22 cellular contexts compared by ENCODE assay signal in the genomic region with DNA sequence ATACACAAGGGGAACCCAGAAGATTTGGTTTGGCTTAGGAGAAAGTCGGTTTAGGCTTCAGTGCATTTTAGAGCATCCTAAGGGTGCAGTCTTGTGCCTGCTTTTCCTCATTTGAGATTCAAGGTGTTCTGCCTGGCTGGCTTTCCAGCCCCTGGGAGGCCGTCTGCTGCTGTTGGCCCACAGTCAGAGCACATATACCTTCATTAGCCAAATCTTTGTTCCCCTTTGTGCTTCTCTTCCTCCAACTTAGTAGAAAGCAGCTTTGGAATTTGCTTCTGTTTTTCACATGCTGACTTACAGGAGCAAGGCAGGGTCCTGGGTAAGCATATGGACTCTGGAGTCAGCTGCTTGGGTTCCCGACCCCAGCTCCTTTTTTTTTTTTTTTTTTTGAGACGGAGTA.
DNase-seq lines count a peak whose midpoint lies in the region; ATAC-seq and TF ChIP-seq lines count a peak whose summit lies in the region.
"Had no signal": no experiment of that assay in that cellular context is flagged by ENCODE, and none has a peak within 500 bp of the region (broad histone marks: within the 10 kb centered on the region; RNA-seq: fewer than 3 reads in every experiment).

No MANE protein-coding gene starts in this region.

- H3K27ac Mint-ChIP-seq in GM23338 (no peak overlapping the region), WTC11 (no peak overlapping the region)
- H3K27ac Mint-ChIP-seq in effector memory CD8-positive, alpha-beta T cell = no peak overlapping the region
- H3K27ac Mint-ChIP-seq: CD14-positive monocyte; CD4-positive, alpha-beta T cell; CD8-positive, alpha-beta memory T cell had no signal

- CTCF ChIA-PET in WTC11 (lab: Charles Lee) = no interaction called here

- H3K4me3 Mint-ChIP-seq in GM23338 (no peak overlapping the region), WTC11 (no peak overlapping the region)
- H3K4me3 Mint-ChIP-seq in effector memory CD8-positive, alpha-beta T cell = no peak overlapping the region
- H3K4me3 Mint-ChIP-seq: CD14-positive monocyte; CD4-positive, alpha-beta T cell; CD8-positive, alpha-beta memory T cell had no signal

- DNase-seq in GM23338 (ENCODE audit: low spot score) = peak; percentile 26
- no peak for DNase-seq in WTC11 (ENCODE audit: low spot score)
- peak; percentile 6 for DNase-seq in kidney tubule cell (ENCODE audit: low spot score)
- DNase-seq in medulla oblongata (ENCODE audit: extremely low spot score) = no peak
- DNase-seq in effector memory CD8-positive, alpha-beta T cell = no peak
- DNase-seq in activated naive CD4-positive, alpha-beta T cell (lab: John Stamatoyannopoulos, UW) = no peak
- DNase-seq: 8988T; ACHN; AML-193; BE2C; CD4-positive, alpha-beta T cell; CD8-positive, alpha-beta memory T cell; DMS 273 treated with DMSO at 0.1 percent for 48 hours; DMS79; EL; GF-D8; H7 had no signal

- no peaks in the 10 kb centered on the region for H3K79me2 ChIP-seq in GM23338 (replicated peaks; ENCODE audit: insufficient read depth)

- H3K9me3 Mint-ChIP-seq in GM23338 = no peaks in the 10 kb centered on the region
- no peaks in the 10 kb centered on the region for H3K9me3 Mint-ChIP-seq in WTC11
- H3K9me3 Mint-ChIP-seq in effector memory CD8-positive, alpha-beta T cell = peaks cover 0 to 6% of the 10 kb centered on the region in 2 donors

- no peaks in the 10 kb centered on the region for H3K27me3 ChIP-seq in GM23338 (ENCODE audit: insufficient read depth)
- H3K27me3 ChIP-seq: BE2C; BLaER1 treated with 17β-estradiol and CSF1 and Interleukin-3, amounts not matched to agents 10 nM and 100 nM had no signal

- no peak overlapping the region for H3K4me3 ChIP-seq in GM23338
- H3K4me3 ChIP-seq: A549; BLaER1 treated with 17β-estradiol and CSF1 and Interleukin-3, amounts not matched to agents 10 nM and 100 nM had no signal

- H3K36me3 ChIP-seq in GM23338 (ENCODE audit: insufficient read depth) = no peaks in the 10 kb centered on the region
- H3K36me3 ChIP-seq: BE2C; BLaER1 treated with 17β-estradiol and CSF1 and Interleukin-3, amounts not matched to agents 10 nM and 100 nM had no signal

- POLR2A ChIA-PET in WTC11 (lab: Charles Lee) = no interaction called here

- TF ChIP-seq CTCF in GM23338 (conservative IDR thresholded peaks at IDR 0.05; ENCODE audit: low read depth in 2 of 2) (no peak), WTC11 (IDR thresholded peaks at IDR 0.05) (no peak)

- H3K27me3 Mint-ChIP-seq in GM23338 (ENCODE audit: insufficient read depth, low read depth, poor library complexity) (no peaks in the 10 kb centered on the region), WTC11 (ENCODE audit: low read depth) (no peaks in the 10 kb centered on the region)
- H3K27me3 Mint-ChIP-seq in effector memory CD8-positive, alpha-beta T cell = no peaks in the 10 kb centered on the region
- H3K27me3 Mint-ChIP-seq: CD4-positive, alpha-beta T cell had no signal

- no peaks in the 10 kb centered on the region for H4K20me1 ChIP-seq in GM23338 (replicated peaks; ENCODE audit: insufficient read depth)
- H4K20me1 ChIP-seq: BLaER1 treated with 17β-estradiol and CSF1 and Interleukin-3, amounts not matched to agents 10 nM and 100 nM had no signal

- peaks cover 13% of the 10 kb centered on the region for H3K4me1 ChIP-seq in GM23338 (ENCODE audit: insufficient read depth)
- H3K4me1 ChIP-seq: A549; BE2C; BLaER1 treated with 17β-estradiol and CSF1 and Interleukin-3, amounts not matched to agents 10 nM and 100 nM had no signal

- peak; percentile 50 for ATAC-seq in GM23338
- ATAC-seq in WTC11 = peak; percentile 57
- no peak for ATAC-seq in effector memory CD8-positive, alpha-beta T cell (replicated peaks)
- ATAC-seq in HG02884 (IDR thresholded peaks at IDR 0.05; ENCODE audit: unreplicated experiment) = no peak
- ATAC-seq: A549, HCT116 had no signal

- no peak overlapping the region for H3K27ac ChIP-seq in GM23338 (ENCODE audit: low read depth)
- H3K27ac ChIP-seq: A549; BLaER1 treated with 17β-estradiol and CSF1 and Interleukin-3, amounts not matched to agents 10 nM and 100 nM had no signal

- no peaks in the 10 kb centered on the region for H3F3A ChIP-seq in GM23338 (replicated peaks; ENCODE audit: low read depth)

- no peak overlapping the region; the same call in 1 of the 2 replicates for H2AFZ ChIP-seq in GM23338

- H3K36me3 Mint-ChIP-seq in GM23338 (ENCODE audit: low read depth) = no peaks in the 10 kb centered on the region
- no peaks in the 10 kb centered on the region for H3K36me3 Mint-ChIP-seq in WTC11
- no peaks in the 10 kb centered on the region for H3K36me3 Mint-ChIP-seq in effector memory CD8-positive, alpha-beta T cell (ENCODE audit: insufficient read depth)
- H3K36me3 Mint-ChIP-seq: CD14-positive monocyte; CD8-positive, alpha-beta memory T cell had no signal

- H3K9me2 ChIP-seq in GM23338 (ENCODE audit: insufficient read depth) = peaks cover 11% of the 10 kb centered on the region

- peaks cover 18% of the 10 kb centered on the region for H3K4me1 Mint-ChIP-seq in GM23338
- peaks cover 44% of the 10 kb centered on the region for H3K4me1 Mint-ChIP-seq in WTC11
- no peaks in the 10 kb centered on the region for H3K4me1 Mint-ChIP-seq in effector memory CD8-positive, alpha-beta T cell (ENCODE audit: low read depth in 2 of 2)
- H3K4me1 Mint-ChIP-seq: CD14-positive monocyte; CD8-positive, alpha-beta memory T cell had no signal

- no peak overlapping the region for H3K4me2 ChIP-seq in GM23338
- H3K4me2 ChIP-seq: A549; BLaER1 treated with 17β-estradiol and CSF1 and Interleukin-3, amounts not matched to agents 10 nM and 100 nM had no signal

TF ChIP-seq in GM23338, 12 proteins besides CTCF, POLR2A, EP300 and RAD21 (continues in another document):
- TF ChIP-seq ZNF331 (CRISPR knock-in tag; IDR thresholded peaks at IDR 0.05; ENCODE audit: low read depth) (no peak), CREB1 (CRISPR knock-in tag; IDR thresholded peaks at IDR 0.05; ENCODE audit: low read depth) (no peak), STAT1 (IDR thresholded peaks at IDR 0.05; ENCODE audit: unreplicated experiment) (no peak)
- TF ChIP-seq, protein P1, sequence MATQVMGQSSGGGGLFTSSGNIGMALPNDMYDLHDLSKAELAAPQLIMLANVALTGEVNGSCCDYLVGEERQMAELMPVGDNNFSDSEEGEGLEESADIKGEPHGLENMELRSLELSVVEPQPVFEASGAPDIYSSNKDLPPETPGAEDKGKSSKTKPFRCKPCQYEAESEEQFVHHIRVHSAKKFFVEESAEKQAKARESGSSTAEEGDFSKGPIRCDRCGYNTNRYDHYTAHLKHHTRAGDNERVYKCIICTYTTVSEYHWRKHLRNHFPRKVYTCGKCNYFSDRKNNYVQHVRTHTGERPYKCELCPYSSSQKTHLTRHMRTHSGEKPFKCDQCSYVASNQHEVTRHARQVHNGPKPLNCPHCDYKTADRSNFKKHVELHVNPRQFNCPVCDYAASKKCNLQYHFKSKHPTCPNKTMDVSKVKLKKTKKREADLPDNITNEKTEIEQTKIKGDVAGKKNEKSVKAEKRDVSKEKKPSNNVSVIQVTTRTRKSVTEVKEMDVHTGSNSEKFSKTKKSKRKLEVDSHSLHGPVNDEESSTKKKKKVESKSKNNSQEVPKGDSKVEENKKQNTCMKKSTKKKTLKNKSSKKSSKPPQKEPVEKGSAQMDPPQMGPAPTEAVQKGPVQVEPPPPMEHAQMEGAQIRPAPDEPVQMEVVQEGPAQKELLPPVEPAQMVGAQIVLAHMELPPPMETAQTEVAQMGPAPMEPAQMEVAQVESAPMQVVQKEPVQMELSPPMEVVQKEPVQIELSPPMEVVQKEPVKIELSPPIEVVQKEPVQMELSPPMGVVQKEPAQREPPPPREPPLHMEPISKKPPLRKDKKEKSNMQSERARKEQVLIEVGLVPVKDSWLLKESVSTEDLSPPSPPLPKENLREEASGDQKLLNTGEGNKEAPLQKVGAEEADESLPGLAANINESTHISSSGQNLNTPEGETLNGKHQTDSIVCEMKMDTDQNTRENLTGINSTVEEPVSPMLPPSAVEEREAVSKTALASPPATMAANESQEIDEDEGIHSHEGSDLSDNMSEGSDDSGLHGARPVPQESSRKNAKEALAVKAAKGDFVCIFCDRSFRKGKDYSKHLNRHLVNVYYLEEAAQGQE (IDR thresholded peaks at IDR 0.05; ENCODE audit: unreplicated experiment) = no peak

TF ChIP-seq in WTC11, 78 proteins besides CTCF, POLR2A, EP300 and RAD21 (continues in another document):
- TF ChIP-seq, protein P2, sequence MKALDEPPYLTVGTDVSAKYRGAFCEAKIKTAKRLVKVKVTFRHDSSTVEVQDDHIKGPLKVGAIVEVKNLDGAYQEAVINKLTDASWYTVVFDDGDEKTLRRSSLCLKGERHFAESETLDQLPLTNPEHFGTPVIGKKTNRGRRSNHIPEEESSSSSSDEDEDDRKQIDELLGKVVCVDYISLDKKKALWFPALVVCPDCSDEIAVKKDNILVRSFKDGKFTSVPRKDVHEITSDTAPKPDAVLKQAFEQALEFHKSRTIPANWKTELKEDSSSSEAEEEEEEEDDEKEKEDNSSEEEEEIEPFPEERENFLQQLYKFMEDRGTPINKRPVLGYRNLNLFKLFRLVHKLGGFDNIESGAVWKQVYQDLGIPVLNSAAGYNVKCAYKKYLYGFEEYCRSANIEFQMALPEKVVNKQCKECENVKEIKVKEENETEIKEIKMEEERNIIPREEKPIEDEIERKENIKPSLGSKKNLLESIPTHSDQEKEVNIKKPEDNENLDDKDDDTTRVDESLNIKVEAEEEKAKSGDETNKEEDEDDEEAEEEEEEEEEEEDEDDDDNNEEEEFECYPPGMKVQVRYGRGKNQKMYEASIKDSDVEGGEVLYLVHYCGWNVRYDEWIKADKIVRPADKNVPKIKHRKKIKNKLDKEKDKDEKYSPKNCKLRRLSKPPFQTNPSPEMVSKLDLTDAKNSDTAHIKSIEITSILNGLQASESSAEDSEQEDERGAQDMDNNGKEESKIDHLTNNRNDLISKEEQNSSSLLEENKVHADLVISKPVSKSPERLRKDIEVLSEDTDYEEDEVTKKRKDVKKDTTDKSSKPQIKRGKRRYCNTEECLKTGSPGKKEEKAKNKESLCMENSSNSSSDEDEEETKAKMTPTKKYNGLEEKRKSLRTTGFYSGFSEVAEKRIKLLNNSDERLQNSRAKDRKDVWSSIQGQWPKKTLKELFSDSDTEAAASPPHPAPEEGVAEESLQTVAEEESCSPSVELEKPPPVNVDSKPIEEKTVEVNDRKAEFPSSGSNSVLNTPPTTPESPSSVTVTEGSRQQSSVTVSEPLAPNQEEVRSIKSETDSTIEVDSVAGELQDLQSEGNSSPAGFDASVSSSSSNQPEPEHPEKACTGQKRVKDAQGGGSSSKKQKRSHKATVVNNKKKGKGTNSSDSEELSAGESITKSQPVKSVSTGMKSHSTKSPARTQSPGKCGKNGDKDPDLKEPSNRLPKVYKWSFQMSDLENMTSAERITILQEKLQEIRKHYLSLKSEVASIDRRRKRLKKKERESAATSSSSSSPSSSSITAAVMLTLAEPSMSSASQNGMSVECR (CRISPR knock-in tag; IDR thresholded peaks at IDR 0.05; ENCODE audit: borderline replicate concordance) = no peak
- TF ChIP-seq NR2C2 (CRISPR knock-in tag; IDR thresholded peaks at IDR 0.05) = no peak
- TF ChIP-seq ATF1 (CRISPR knock-in tag; IDR thresholded peaks at IDR 0.05) = no peak

Comparison
In these comparisons a context has a peak if more than half of its experiments do, and no peak if none do; other contexts are left out.
1. ATAC-seq: peak in GM23338 (single experiment) and WTC11 (single experiment); none in effector memory CD8-positive, alpha-beta T cell (single experiment) and HG02884 (single experiment).
2. DNase-seq: peak in GM23338 (single experiment) and kidney tubule cell (single experiment); none in WTC11 (single experiment), medulla oblongata (single experiment), effector memory CD8-positive, alpha-beta T cell (0 of 3) and activated naive CD4-positive, alpha-beta T cell (0 of 4).